In the genomic region with DNA sequence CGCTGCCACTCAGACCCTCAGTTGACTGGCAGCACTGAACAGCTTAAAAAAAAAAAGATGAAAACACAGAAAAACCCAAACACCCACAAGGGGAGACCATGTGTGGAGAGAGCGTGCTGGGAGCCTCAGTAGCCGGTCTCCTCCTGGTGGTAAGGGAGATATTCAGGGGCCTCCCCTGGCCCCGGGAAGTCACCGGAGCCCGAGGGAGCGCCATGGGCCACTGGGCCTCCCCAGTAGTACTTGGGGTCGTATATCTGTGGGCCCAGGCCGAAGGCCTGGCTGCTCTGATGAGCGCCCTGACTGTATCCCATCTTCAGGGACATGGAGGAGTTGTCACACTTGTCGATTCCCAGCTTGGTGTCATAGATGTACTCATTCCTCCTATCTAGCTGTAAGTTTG, we compare ENCODE assay signal across 24 cellular contexts.
DNase-seq lines count a peak whose midpoint lies in the region; ATAC-seq, FAIRE-seq and TF ChIP-seq lines count a peak whose summit lies in the region.
"Had no signal": no experiment of that assay in that cellular context is flagged by ENCODE, and none has a peak within 500 bp of the region (broad histone marks: within the 10 kb centered on the region; RNA-seq: fewer than 3 reads in every experiment).

No MANE protein-coding gene starts in this region.

- no peak for FAIRE-seq in RCC 7860 (lab: Jason Lieb, UNC)
- FAIRE-seq: A549, GM12878, GM12892, GM18507 had no signal

- ATAC-seq in lower lobe of right lung (no peak), HG02973 (IDR thresholded peaks at IDR 0.05; ENCODE audit: unreplicated experiment) (no peak)
- ATAC-seq: A549; CD8-positive, alpha-beta T cell; GM12878 had no signal

- H3K4me3 ChIP-seq in lower lobe of right lung: no peak overlapping the region
- H3K4me3 ChIP-seq: A549; BLaER1 treated with 17β-estradiol and CSF1 and Interleukin-3, amounts not matched to agents 10 nM and 100 nM; GM12878 had no signal

- DNase-seq in D341Med (ENCODE audit: low spot score) (peak; percentile 9), HT1080 (ENCODE audit: low read depth) (peak; percentile 0), lower lobe of right lung (peak; percentile 28), RCC 7860 (ENCODE audit: low spot score) (no peak)
- DNase-seq: AML-193; Caco-2; Calu3; CD4-positive, alpha-beta T cell; CD8-positive, alpha-beta T cell; DMS 273 treated with DMSO at 0.1 percent for 48 hours; DMS153; DMS53; DMS79; DND-41; EL; GDM1 had no signal

- no peaks in the 10 kb centered on the region for H3K27me3 ChIP-seq in lower lobe of right lung (ENCODE audit: low read depth)
- H3K27me3 ChIP-seq: BLaER1 treated with 17β-estradiol and CSF1 and Interleukin-3, amounts not matched to agents 10 nM and 100 nM had no signal

- no peak for TF ChIP-seq CTCF in lower lobe of right lung (IDR thresholded peaks at IDR 0.05)

- H3K9me3 ChIP-seq in lower lobe of right lung: no peaks in the 10 kb centered on the region
- H3K9me3 ChIP-seq: A549; BLaER1 treated with 17β-estradiol and CSF1 and Interleukin-3, amounts not matched to agents 10 nM and 100 nM; Caco-2 had no signal

- no peak overlapping the region for H3K27ac ChIP-seq in lower lobe of right lung
- H3K27ac ChIP-seq: 22Rv1; A549; BLaER1 treated with 17β-estradiol and CSF1 and Interleukin-3, amounts not matched to agents 10 nM and 100 nM; C4-2B had no signal

- no peaks in the 10 kb centered on the region for H3K4me1 ChIP-seq in lower lobe of right lung
- H3K4me1 ChIP-seq: A549; BLaER1 treated with 17β-estradiol and CSF1 and Interleukin-3, amounts not matched to agents 10 nM and 100 nM; Caco-2 had no signal

- intact Hi-C loops in lower lobe of right lung (cut with DNase I): no loop called here

- no peaks in the 10 kb centered on the region for H3K36me3 ChIP-seq in lower lobe of right lung
- H3K36me3 ChIP-seq: BLaER1 treated with 17β-estradiol and CSF1 and Interleukin-3, amounts not matched to agents 10 nM and 100 nM had no signal
